ENCODE assay signal across 11 cellular contexts in the genomic region with DNA sequence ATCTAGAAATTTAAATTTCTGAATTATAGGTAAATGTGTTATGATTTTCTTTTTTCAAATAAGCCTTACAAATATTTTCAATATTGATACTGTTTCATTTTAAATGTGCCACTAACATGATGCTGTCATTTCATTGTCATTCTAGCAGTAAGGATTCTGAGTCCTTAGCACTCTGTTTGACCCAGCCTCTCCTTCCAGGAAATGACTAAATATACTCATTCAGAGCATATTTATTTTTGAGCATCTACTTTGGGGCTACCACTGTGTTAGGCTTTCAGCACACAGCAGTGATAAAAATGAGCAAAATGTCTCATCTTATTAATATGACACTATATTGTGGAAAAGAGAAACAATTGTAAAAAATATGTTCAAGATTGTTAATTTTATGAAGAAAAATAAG. TPM values are rescaled to one million over a fixed set of nuclear protein-coding genes. Genes with fewer than 3 reads are reported as not detected.
"Had no signal": no experiment of that assay in that cellular context is flagged by ENCODE, and none has a peak within 500 bp of the region (broad histone marks: within the 10 kb centered on the region; RNA-seq: fewer than 3 reads in every experiment).

No MANE protein-coding gene starts in this region.

RNA-seq across cellular contexts. Expression of gene OR2G6, which starts 2.3 kb away (rescaled TPM):
- total RNA-seq: activated CD4-positive, alpha-beta memory T cell treated with anti-CD3 and anti-CD28 coated beads for 36 hours; activated CD8-positive, alpha-beta memory T cell treated with anti-CD3 and anti-CD28 coated beads, Interleukin-2, amount 10 ng/mL, durations not matched to agents 7 days and 5 days; activated T-helper 2 cell treated with anti-CD3 and anti-CD28 coated beads, Interferon-gamma antibody, Interleukin-2, Interleukin-4, amounts not matched to agents 10 μg/mL and 5 μg/mL and 100 μg/mL, durations not matched to agents 14 hours and 24 hours and 36 hours; adrenal gland; astrocyte; body of pancreas; breast epithelium; cardiac septum; OCI-LY7; Right ventricle myocardium superior had no signal
- polyA plus RNA-seq: adrenal gland had no signal

RNA-seq across cellular contexts. Expression of gene OR2T5, which starts 21.8 kb away (rescaled TPM):
- total RNA-seq: activated B cell treated with CpG ODN at 0.5 μM for 24 hours; activated CD4-positive, alpha-beta memory T cell treated with anti-CD3 and anti-CD28 coated beads for 36 hours; activated CD8-positive, alpha-beta memory T cell treated with anti-CD3 and anti-CD28 coated beads, Interleukin-2, amount 10 ng/mL, durations not matched to agents 7 days and 5 days; activated T-helper 2 cell treated with anti-CD3 and anti-CD28 coated beads, Interferon-gamma antibody, Interleukin-2, Interleukin-4, amounts not matched to agents 10 μg/mL and 5 μg/mL and 100 μg/mL, durations not matched to agents 14 hours and 24 hours and 36 hours; adrenal gland; astrocyte; body of pancreas; breast epithelium; cardiac septum; OCI-LY7; Right ventricle myocardium superior had no signal
- polyA plus RNA-seq: adrenal gland had no signal

RNA-seq across cellular contexts. Expression of gene OR2T3, which starts 37.1 kb away (rescaled TPM):
- total RNA-seq: activated CD4-positive, alpha-beta memory T cell treated with anti-CD3 and anti-CD28 coated beads for 36 hours; activated CD8-positive, alpha-beta memory T cell treated with anti-CD3 and anti-CD28 coated beads, Interleukin-2, amount 10 ng/mL, durations not matched to agents 7 days and 5 days; activated T-helper 2 cell treated with anti-CD3 and anti-CD28 coated beads, Interferon-gamma antibody, Interleukin-2, Interleukin-4, amounts not matched to agents 10 μg/mL and 5 μg/mL and 100 μg/mL, durations not matched to agents 14 hours and 24 hours and 36 hours; adrenal gland; astrocyte; body of pancreas; breast epithelium; cardiac septum; OCI-LY7; Right ventricle myocardium superior had no signal
- polyA plus RNA-seq: adrenal gland had no signal

RNA-seq across cellular contexts. Expression of gene OR2T29, which starts 52.4 kb away (rescaled TPM):
- total RNA-seq: activated CD4-positive, alpha-beta memory T cell treated with anti-CD3 and anti-CD28 coated beads for 36 hours; activated CD8-positive, alpha-beta memory T cell treated with anti-CD3 and anti-CD28 coated beads, Interleukin-2, amount 10 ng/mL, durations not matched to agents 7 days and 5 days; activated T-helper 2 cell treated with anti-CD3 and anti-CD28 coated beads, Interferon-gamma antibody, Interleukin-2, Interleukin-4, amounts not matched to agents 10 μg/mL and 5 μg/mL and 100 μg/mL, durations not matched to agents 14 hours and 24 hours and 36 hours; adrenal gland; astrocyte; body of pancreas; breast epithelium; cardiac septum; OCI-LY7; Right ventricle myocardium superior had no signal
- polyA plus RNA-seq: adrenal gland had no signal
